Comparison of ENCODE assay signal across 1 cellular context in the genomic region with DNA sequence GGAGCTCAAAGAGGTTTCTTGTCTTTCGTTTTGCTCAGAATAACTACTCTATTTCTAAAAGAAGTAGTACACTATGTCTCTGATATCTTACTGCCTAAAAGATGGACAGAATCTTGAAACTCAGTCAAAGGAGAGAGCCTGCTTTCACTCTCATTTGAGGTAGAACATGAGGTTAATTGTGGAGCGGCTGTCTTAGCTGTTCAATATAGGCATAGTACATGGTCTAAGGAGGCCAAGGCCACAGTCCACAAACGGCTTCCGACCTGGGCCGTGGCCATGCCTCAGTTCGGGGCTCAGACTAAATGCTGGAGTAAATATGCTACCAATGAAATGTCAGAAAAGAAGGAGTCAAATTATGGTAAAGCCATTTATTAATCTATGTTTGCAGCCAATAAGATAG.
TF ChIP-seq lines count a peak whose summit lies in the region.

No MANE protein-coding gene starts in this region.

TF ChIP-seq in HepG2, 621 proteins besides CTCF, POLR2A, EP300 and RAD21 (continued from another document):
- TF ChIP-seq, protein P1, sequence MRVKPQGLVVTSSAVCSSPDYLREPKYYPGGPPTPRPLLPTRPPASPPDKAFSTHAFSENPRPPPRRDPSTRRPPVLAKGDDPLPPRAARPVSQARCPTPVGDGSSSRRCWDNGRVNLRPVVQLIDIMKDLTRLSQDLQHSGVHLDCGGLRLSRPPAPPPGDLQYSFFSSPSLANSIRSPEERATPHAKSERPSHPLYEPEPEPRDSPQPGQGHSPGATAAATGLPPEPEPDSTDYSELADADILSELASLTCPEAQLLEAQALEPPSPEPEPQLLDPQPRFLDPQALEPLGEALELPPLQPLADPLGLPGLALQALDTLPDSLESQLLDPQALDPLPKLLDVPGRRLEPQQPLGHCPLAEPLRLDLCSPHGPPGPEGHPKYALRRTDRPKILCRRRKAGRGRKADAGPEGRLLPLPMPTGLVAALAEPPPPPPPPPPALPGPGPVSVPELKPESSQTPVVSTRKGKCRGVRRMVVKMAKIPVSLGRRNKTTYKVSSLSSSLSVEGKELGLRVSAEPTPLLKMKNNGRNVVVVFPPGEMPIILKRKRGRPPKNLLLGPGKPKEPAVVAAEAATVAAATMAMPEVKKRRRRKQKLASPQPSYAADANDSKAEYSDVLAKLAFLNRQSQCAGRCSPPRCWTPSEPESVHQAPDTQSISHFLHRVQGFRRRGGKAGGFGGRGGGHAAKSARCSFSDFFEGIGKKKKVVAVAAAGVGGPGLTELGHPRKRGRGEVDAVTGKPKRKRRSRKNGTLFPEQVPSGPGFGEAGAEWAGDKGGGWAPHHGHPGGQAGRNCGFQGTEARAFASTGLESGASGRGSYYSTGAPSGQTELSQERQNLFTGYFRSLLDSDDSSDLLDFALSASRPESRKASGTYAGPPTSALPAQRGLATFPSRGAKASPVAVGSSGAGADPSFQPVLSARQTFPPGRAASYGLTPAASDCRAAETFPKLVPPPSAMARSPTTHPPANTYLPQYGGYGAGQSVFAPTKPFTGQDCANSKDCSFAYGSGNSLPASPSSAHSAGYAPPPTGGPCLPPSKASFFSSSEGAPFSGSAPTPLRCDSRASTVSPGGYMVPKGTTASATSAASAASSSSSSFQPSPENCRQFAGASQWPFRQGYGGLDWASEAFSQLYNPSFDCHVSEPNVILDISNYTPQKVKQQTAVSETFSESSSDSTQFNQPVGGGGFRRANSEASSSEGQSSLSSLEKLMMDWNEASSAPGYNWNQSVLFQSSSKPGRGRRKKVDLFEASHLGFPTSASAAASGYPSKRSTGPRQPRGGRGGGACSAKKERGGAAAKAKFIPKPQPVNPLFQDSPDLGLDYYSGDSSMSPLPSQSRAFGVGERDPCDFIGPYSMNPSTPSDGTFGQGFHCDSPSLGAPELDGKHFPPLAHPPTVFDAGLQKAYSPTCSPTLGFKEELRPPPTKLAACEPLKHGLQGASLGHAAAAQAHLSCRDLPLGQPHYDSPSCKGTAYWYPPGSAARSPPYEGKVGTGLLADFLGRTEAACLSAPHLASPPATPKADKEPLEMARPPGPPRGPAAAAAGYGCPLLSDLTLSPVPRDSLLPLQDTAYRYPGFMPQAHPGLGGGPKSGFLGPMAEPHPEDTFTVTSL (CRISPR knock-in tag; IDR thresholded peaks at IDR 0.05; ENCODE audit: borderline replicate concordance): no peak
- TF ChIP-seq ZNF232 (CRISPR knock-in tag; IDR thresholded peaks at IDR 0.05; ENCODE audit: borderline replicate concordance) (no peak), ZNF143 (CRISPR knock-in tag; IDR thresholded peaks at IDR 0.05) (no peak), AHR (CRISPR knock-in tag; IDR thresholded peaks at IDR 0.05) (no peak)
TF ChIP-seq in HepG2: peak in this region for 0.
